ENCODE assay signal across 1 cellular context in genomic region chr1:20787100-20787774, GRCh38.
TF ChIP-seq lines count a peak whose summit lies in the region.

TSS of gene HP1BP3 (minus strand) at chr1:20787307. CDS start at chr1:20780440, 6,867 bp downstream.

TF ChIP-seq in HepG2, 621 proteins besides CTCF, POLR2A, EP300 and RAD21 (continued from another document and continues in another):
- TF ChIP-seq, protein P1, sequence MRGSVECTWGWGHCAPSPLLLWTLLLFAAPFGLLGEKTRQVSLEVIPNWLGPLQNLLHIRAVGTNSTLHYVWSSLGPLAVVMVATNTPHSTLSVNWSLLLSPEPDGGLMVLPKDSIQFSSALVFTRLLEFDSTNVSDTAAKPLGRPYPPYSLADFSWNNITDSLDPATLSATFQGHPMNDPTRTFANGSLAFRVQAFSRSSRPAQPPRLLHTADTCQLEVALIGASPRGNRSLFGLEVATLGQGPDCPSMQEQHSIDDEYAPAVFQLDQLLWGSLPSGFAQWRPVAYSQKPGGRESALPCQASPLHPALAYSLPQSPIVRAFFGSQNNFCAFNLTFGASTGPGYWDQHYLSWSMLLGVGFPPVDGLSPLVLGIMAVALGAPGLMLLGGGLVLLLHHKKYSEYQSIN (CRISPR knock-in tag; IDR thresholded peaks at IDR 0.05; ENCODE audit: borderline replicate concordance) = no peak
- TF ChIP-seq TERF1 (CRISPR knock-in tag; IDR thresholded peaks at IDR 0.05) (no peak), TEAD3 (CRISPR knock-in tag; optimal IDR thresholded peaks at IDR 0.05; ENCODE audit: borderline replicate concordance) (no peak), MTF2 (CRISPR knock-in tag; IDR thresholded peaks at IDR 0.05; ENCODE audit: borderline replicate concordance) (no peak), ZNF839 (CRISPR knock-in tag; IDR thresholded peaks at IDR 0.05; ENCODE audit: borderline replicate concordance) (no peak), ZNF746 (CRISPR knock-in tag; IDR thresholded peaks at IDR 0.05) (no peak), XBP1 (CRISPR knock-in tag; IDR thresholded peaks at IDR 0.05) (0 out of 2 replicates have a peak, but pooled peaks have one; percentile 73), NFKBIZ (CRISPR knock-in tag; IDR thresholded peaks at IDR 0.05) (no peak), ZNF17 (CRISPR knock-in tag; IDR thresholded peaks at IDR 0.05) (no peak), KDM3A (CRISPR knock-in tag; IDR thresholded peaks at IDR 0.05; ENCODE audit: low read depth) (no peak), ZNF83 (CRISPR knock-in tag; IDR thresholded peaks at IDR 0.05; ENCODE audit: borderline replicate concordance) (no peak), MXD1 (CRISPR knock-in tag; IDR thresholded peaks at IDR 0.05) (no peak), MTA1 (CRISPR knock-in tag; IDR thresholded peaks at IDR 0.05; ENCODE audit: borderline replicate concordance) (no peak), SUZ12 (IDR thresholded peaks at IDR 0.05; ENCODE audit: low read depth, low read length) (no peak), ZNF33B (CRISPR knock-in tag; IDR thresholded peaks at IDR 0.05) (no peak), CHD2 (IDR thresholded peaks at IDR 0.05; ENCODE audit: low read depth, low read length) (no peak), KDM4B (CRISPR knock-in tag; IDR thresholded peaks at IDR 0.05) (no peak), FOSL1 (CRISPR knock-in tag; IDR thresholded peaks at IDR 0.05; ENCODE audit: borderline replicate concordance) (no peak), ZMAT3 (CRISPR knock-in tag; conservative IDR thresholded peaks at IDR 0.05) (no peak), ZNF235 (CRISPR knock-in tag; IDR thresholded peaks at IDR 0.05; ENCODE audit: borderline replicate concordance) (no peak), ZFP1 (CRISPR knock-in tag; IDR thresholded peaks at IDR 0.05) (no peak), FOXA1 (IDR thresholded peaks at IDR 0.05) (no peak), FOXA1 (CRISPR knock-in tag; IDR thresholded peaks at IDR 0.05) (no peak), HBP1 (CRISPR knock-in tag; IDR thresholded peaks at IDR 0.05; ENCODE audit: low read depth) (no peak), MNT (IDR thresholded peaks at IDR 0.05) (no peak), ZNF577 (CRISPR knock-in tag; IDR thresholded peaks at IDR 0.05; ENCODE audit: borderline replicate concordance, low read depth) (no peak), SKIL (CRISPR knock-in tag; IDR thresholded peaks at IDR 0.05; ENCODE audit: borderline replicate concordance) (0 out of 2 replicates have a peak, but pooled peaks have one; percentile 7), ZNF276 (CRISPR knock-in tag; IDR thresholded peaks at IDR 0.05; ENCODE audit: low read depth) (no peak)
- TF ChIP-seq, protein P2, sequence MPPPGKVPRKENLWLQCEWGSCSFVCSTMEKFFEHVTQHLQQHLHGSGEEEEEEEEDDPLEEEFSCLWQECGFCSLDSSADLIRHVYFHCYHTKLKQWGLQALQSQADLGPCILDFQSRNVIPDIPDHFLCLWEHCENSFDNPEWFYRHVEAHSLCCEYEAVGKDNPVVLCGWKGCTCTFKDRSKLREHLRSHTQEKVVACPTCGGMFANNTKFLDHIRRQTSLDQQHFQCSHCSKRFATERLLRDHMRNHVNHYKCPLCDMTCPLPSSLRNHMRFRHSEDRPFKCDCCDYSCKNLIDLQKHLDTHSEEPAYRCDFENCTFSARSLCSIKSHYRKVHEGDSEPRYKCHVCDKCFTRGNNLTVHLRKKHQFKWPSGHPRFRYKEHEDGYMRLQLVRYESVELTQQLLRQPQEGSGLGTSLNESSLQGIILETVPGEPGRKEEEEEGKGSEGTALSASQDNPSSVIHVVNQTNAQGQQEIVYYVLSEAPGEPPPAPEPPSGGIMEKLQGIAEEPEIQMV (CRISPR knock-in tag; IDR thresholded peaks at IDR 0.05; ENCODE audit: low read depth) = no peak
- TF ChIP-seq, protein P3, sequence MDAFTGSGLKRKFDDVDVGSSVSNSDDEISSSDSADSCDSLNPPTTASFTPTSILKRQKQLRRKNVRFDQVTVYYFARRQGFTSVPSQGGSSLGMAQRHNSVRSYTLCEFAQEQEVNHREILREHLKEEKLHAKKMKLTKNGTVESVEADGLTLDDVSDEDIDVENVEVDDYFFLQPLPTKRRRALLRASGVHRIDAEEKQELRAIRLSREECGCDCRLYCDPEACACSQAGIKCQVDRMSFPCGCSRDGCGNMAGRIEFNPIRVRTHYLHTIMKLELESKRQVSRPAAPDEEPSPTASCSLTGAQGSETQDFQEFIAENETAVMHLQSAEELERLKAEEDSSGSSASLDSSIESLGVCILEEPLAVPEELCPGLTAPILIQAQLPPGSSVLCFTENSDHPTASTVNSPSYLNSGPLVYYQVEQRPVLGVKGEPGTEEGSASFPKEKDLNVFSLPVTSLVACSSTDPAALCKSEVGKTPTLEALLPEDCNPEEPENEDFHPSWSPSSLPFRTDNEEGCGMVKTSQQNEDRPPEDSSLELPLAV (CRISPR knock-in tag; conservative IDR thresholded peaks at IDR 0.05; ENCODE audit: low read depth) = no peak
- TF ChIP-seq, protein P4, sequence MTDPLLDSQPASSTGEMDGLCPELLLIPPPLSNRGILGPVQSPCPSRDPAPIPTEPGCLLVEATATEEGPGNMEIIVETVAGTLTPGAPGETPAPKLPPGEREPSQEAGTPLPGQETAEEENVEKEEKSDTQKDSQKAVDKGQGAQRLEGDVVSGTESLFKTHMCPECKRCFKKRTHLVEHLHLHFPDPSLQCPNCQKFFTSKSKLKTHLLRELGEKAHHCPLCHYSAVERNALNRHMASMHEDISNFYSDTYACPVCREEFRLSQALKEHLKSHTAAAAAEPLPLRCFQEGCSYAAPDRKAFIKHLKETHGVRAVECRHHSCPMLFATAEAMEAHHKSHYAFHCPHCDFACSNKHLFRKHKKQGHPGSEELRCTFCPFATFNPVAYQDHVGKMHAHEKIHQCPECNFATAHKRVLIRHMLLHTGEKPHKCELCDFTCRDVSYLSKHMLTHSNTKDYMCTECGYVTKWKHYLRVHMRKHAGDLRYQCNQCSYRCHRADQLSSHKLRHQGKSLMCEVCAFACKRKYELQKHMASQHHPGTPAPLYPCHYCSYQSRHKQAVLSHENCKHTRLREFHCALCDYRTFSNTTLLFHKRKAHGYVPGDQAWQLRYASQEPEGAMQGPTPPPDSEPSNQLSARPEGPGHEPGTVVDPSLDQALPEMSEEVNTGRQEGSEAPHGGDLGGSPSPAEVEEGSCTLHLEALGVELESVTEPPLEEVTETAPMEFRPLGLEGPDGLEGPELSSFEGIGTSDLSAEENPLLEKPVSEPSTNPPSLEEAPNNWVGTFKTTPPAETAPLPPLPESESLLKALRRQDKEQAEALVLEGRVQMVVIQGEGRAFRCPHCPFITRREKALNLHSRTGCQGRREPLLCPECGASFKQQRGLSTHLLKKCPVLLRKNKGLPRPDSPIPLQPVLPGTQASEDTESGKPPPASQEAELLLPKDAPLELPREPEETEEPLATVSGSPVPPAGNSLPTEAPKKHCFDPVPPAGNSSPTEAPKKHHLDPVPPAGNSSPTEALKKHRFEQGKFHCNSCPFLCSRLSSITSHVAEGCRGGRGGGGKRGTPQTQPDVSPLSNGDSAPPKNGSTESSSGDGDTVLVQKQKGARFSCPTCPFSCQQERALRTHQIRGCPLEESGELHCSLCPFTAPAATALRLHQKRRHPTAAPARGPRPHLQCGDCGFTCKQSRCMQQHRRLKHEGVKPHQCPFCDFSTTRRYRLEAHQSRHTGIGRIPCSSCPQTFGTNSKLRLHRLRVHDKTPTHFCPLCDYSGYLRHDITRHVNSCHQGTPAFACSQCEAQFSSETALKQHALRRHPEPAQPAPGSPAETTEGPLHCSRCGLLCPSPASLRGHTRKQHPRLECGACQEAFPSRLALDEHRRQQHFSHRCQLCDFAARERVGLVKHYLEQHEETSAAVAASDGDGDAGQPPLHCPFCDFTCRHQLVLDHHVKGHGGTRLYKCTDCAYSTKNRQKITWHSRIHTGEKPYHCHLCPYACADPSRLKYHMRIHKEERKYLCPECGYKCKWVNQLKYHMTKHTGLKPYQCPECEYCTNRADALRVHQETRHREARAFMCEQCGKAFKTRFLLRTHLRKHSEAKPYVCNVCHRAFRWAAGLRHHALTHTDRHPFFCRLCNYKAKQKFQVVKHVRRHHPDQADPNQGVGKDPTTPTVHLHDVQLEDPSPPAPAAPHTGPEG (CRISPR knock-in tag; IDR thresholded peaks at IDR 0.05) = no peak
- TF ChIP-seq, protein P5, sequence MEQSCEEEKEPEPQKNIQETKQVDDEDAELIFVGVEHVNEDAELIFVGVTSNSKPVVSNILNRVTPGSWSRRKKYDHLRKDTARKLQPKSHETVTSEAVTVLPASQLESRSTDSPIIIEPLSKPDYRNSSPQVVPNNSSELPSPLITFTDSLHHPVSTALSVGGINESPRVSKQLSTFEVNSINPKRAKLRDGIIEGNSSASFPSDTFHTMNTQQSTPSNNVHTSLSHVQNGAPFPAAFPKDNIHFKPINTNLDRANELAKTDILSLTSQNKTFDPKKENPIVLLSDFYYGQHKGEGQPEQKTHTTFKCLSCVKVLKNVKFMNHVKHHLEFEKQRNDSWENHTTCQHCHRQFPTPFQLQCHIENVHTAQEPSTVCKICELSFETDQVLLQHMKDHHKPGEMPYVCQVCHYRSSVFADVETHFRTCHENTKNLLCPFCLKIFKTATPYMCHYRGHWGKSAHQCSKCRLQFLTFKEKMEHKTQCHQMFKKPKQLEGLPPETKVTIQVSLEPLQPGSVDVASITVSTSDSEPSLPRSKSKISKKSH (CRISPR knock-in tag; IDR thresholded peaks at IDR 0.05; ENCODE audit: borderline replicate concordance) = no peak
- TF ChIP-seq, protein P6, sequence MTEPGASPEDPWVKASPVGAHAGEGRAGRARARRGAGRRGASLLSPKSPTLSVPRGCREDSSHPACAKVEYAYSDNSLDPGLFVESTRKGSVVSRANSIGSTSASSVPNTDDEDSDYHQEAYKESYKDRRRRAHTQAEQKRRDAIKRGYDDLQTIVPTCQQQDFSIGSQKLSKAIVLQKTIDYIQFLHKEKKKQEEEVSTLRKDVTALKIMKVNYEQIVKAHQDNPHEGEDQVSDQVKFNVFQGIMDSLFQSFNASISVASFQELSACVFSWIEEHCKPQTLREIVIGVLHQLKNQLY (CRISPR knock-in tag; IDR thresholded peaks at IDR 0.05) = no peak
